In genomic region chr1:163069655-163070277, GRCh38 we compare ENCODE assay signal across 11 cellular contexts. TPM values are rescaled to one million over a fixed set of nuclear protein-coding genes. Genes with fewer than 3 reads are reported as not detected.
DNase-seq lines count a peak whose midpoint lies in the region; ATAC-seq and TF ChIP-seq lines count a peak whose summit lies in the region.
"Had no signal": no experiment of that assay in that cellular context is flagged by ENCODE, and none has a peak within 500 bp of the region (broad histone marks: within the 10 kb centered on the region; RNA-seq: fewer than 3 reads in every experiment).

No MANE protein-coding gene starts in this region.

- no peak overlapping the region for H3K27ac ChIP-seq in right cardiac atrium (ENCODE audit: low read length)

- ATAC-seq in right cardiac atrium (no peak), HG02610 (IDR thresholded peaks at IDR 0.05; ENCODE audit: unreplicated experiment) (no peak)
- ATAC-seq: stimulated activated naive CD8-positive, alpha-beta T cell treated with anti-CD3 and anti-CD28 coated beads, Interleukin-15, amount 100 ng/mL, for 72 hours had no signal

- H3K4me3 ChIP-seq in WI38 (ENCODE audit: low read depth, low read length) (peak overlapping the region; percentile 54), right cardiac atrium (ENCODE audit: low read length) (peak overlapping the region; percentile 40), retinal pigment epithelial cell (ENCODE audit: low read length) (peak overlapping the region; percentile 60)

- DNase-seq in right cardiac atrium = no peak
- DNase-seq in retinal pigment epithelial cell (ENCODE audit: low read depth) = no peak
- no peak for DNase-seq in midbrain (lab: John Stamatoyannopoulos, UW)
- no peak for DNase-seq in stimulated activated CD8-positive, alpha-beta memory T cell treated with anti-CD3 and anti-CD28 coated beads, Interleukin-4, amount 100 ng/mL, for 48 hours
- no peak for DNase-seq in KG1 (lab: John Stamatoyannopoulos, UW)
- DNase-seq: activated CD4-positive, alpha-beta T cell treated with anti-CD3 and anti-CD28 coated beads for 48 hours; NCI-H345; stimulated activated naive CD8-positive, alpha-beta T cell treated with anti-CD3 and anti-CD28 coated beads, Interleukin-15, amount 100 ng/mL, for 72 hours had no signal

- H3K9me3 ChIP-seq in ES-I3 (ENCODE audit: control insufficient read depth, insufficient read depth, low read length) (no peaks in the 10 kb centered on the region), right cardiac atrium (ENCODE audit: control insufficient read depth, low read length) (no peaks in the 10 kb centered on the region)

- H3K36me3 ChIP-seq in ES-I3 (ENCODE audit: insufficient read depth, low read length) = no peaks in the 10 kb centered on the region

- TF ChIP-seq CTCF in WI38 (IDR thresholded peaks at IDR 0.05; ENCODE audit: low read depth, low read length) = no peak
- no peak for TF ChIP-seq CTCF in retinal pigment epithelial cell (conservative IDR thresholded peaks at IDR 0.05; ENCODE audit: low read depth, low read length)

- peak overlapping the region; percentile 3; the same call in 1 of the 2 replicates for H3K9ac ChIP-seq in ES-I3 (ENCODE audit: low read depth, low read length)

- intact Hi-C loops in right cardiac atrium (cut with DNase I) = loop anchor here (5.0 to 10.0 kb wide), 8 partner anchors 103 to 253 kb away; partner anchors contain the start of gene NUF2 (in 1 of the 4)

- peaks cover 3% of the 10 kb centered on the region for H3K27me3 ChIP-seq in right cardiac atrium (ENCODE audit: control insufficient read depth, insufficient read depth)

- peaks cover 4% of the 10 kb centered on the region; the same call in 1 of the 2 replicates for H3K4me1 ChIP-seq in ES-I3 (ENCODE audit: insufficient read depth, low read length)
- no peaks in the 10 kb centered on the region for H3K4me1 ChIP-seq in right cardiac atrium (ENCODE audit: control insufficient read depth, insufficient read depth, low read length)

- 37% methylated on average over 2 of the region's 2 CpGs for WGBS in right cardiac atrium

RNA-seq across cellular contexts. Expression of gene RGS4, which starts 0.6 kb away (rescaled TPM):
- total RNA-seq in right cardiac atrium = 1 to 10 TPM; 1.6 to 4.5 (median 1.8) TPM
- polyA plus RNA-seq in right cardiac atrium = 1.5 TPM
